In genomic region chr6:148203970-148204369, GRCh38 we compare ENCODE assay signal across 1 cellular context.
TF ChIP-seq lines count a peak whose summit lies in the region.

No MANE protein-coding gene starts in this region.

TF ChIP-seq in K562, 482 proteins besides CTCF, POLR2A, EP300 and RAD21 (continued from another document):
- TF ChIP-seq HNRNPUL1 (IDR thresholded peaks at IDR 0.05; ENCODE audit: low read length): no peak
- no peak for TF ChIP-seq SREBF2 (CRISPR knock-in tag; IDR thresholded peaks at IDR 0.05)
- TF ChIP-seq ARID2 (IDR thresholded peaks at IDR 0.05): no peak
- no peak for TF ChIP-seq FOXM1 (IDR thresholded peaks at IDR 0.05; ENCODE audit: low read depth)
- no peak for TF ChIP-seq FOXM1 (CRISPR knock-in tag; IDR thresholded peaks at IDR 0.05; ENCODE audit: low read depth)
- no peak for TF ChIP-seq NEUROD1 (IDR thresholded peaks at IDR 0.05; ENCODE audit: borderline replicate concordance, low read depth, low read length, partially characterized antibody)
- no peak for TF ChIP-seq NR4A1 (CRISPR knock-in tag; IDR thresholded peaks at IDR 0.05)
- TF ChIP-seq NR4A1 (tag; IDR thresholded peaks at IDR 0.05): no peak
- peak; percentile 44; the same call in 1 of the 2 replicates for TF ChIP-seq GABPA (tag; conservative IDR thresholded peaks at IDR 0.05; ENCODE audit: low read depth)
